In the genomic region with DNA sequence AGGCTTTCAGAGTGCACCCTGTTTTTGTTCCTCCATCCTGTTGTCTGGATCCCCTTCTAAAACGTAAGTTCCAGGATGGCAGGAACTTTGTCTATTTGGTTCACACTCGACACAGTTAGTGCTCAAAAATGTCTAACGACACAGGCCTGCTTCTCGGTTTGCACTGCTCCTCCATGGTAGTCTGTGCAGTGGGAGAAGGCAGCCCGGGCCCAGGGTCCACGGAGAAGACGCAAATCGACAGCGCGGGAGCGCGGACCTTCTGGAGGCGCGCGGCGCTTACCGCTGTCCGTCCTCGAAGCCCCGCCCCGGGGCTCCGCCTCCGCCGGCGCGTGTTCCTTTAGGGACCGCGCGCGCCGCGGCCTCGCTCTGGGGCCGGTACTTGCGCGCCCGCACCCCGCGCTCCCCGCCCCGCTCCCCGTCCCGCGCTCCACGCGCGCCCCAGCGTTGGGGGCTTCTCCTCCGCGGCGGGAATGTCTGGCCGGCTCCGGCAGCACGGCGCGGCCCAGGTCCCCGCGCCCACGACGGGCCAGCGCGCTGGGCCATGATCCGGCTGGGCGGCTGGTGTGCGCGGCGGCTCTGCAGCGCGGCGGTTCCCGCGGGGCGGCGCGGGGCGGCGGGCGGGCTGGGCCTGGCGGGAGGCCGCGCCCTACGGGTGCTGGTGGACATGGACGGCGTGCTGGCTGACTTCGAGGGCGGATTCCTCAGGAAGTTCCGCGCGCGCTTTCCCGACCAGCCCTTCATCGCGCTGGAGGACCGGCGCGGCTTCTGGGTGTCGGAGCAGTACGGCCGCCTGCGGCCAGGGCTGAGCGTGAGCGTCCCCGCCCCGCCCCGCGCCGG, we compare ENCODE assay signal across 8 cellular contexts. TPM values are rescaled to one million over a fixed set of nuclear protein-coding genes. Genes with fewer than 3 reads are reported as not detected.
DNase-seq lines count a peak whose midpoint lies in the region; ATAC-seq and TF ChIP-seq lines count a peak whose summit lies in the region.

Gene NT5M (plus strand): TSS at position 364 of the 837 bp plus-strand sequence. CDS start 178 bp downstream, at position 542.

- H3K36me3 ChIP-seq in SJSA1 (no peaks in the 10 kb centered on the region), thyroid gland (no peaks in the 10 kb centered on the region)

- H3K27me3 Mint-ChIP-seq in osteocyte (ENCODE audit: unreplicated experiment) = no peaks in the 10 kb centered on the region

- ATAC-seq in GM21423 (IDR thresholded peaks at IDR 0.05; ENCODE audit: unreplicated experiment) = peak; percentile 64

- TF ChIP-seq POLR2A in thyroid gland (IDR thresholded peaks at IDR 0.05) = peak in 1 of 2 donors; percentile 51

- H3K27ac Mint-ChIP-seq in osteocyte (ENCODE audit: unreplicated experiment) = peak within 1 kb of the TSS; percentile 72

- H3K36me3 Mint-ChIP-seq in osteocyte (ENCODE audit: unreplicated experiment) = no peaks in the 10 kb centered on the region

- intact Hi-C loops in head of caudate nucleus (cut with DNase I) = no loop called here
- intact Hi-C loops in thyroid gland (cut with DNase I) = no loop called here

- H3K27ac ChIP-seq in SJSA1 (no peak within 1 kb of the TSS), thyroid gland (no peak within 1 kb of the TSS)

- H3K4me3 Mint-ChIP-seq in osteocyte (ENCODE audit: unreplicated experiment) = peak within 1 kb of the TSS; percentile 85

- H3K4me1 Mint-ChIP-seq in osteocyte (ENCODE audit: unreplicated experiment) = peaks cover 20% of the 10 kb centered on the region

- DNase-seq in COR-L47 (lab: John Stamatoyannopoulos, UW) (peak; percentile 58), LHCN-M2 (ENCODE audit: low read depth) (peak; percentile 50), SJSA1 (ENCODE audit: low read depth in 1 of 2, low spot score in 2 of 2) (peak; percentile 46 to 67), head of caudate nucleus (peak; percentile 38 to 90 (median 80)), osteocyte (ENCODE audit: extremely low spot score, unreplicated experiment) (no peak), thyroid gland (peak; percentile 70 to 75)
- peak; percentile 75 for DNase-seq in activated naive CD4-positive, alpha-beta T cell treated with anti-CD3 and anti-CD28 coated beads, Interleukin-2, amount 50 U/mL, for 16 hours

- H3K9me3 ChIP-seq in SJSA1 (replicated peaks) (no peaks in the 10 kb centered on the region; the same call in 1 of the 2 replicates), thyroid gland (no peaks in the 10 kb centered on the region)

- peak within 1 kb of the TSS; percentile 61 for H3K4me3 ChIP-seq in SJSA1
- peak within 1 kb of the TSS in 2 of 3 donors; percentile 36 to 39 for H3K4me3 ChIP-seq in thyroid gland (replicated peaks in 1 of 3)

- H3K9me3 Mint-ChIP-seq in osteocyte (ENCODE audit: unreplicated experiment) = no peaks in the 10 kb centered on the region

- 0 to 1% methylated on average over 5 to 8 of the region's 107 CpGs for WGBS in thyroid gland, 2 donors

- H3K27me3 ChIP-seq in SJSA1 (replicated peaks) (0 out of 2 replicates have a peak, but pooled peaks cover 6% of the 10 kb centered on the region), thyroid gland (no peaks in the 10 kb centered on the region)

- H3K4me1 ChIP-seq in SJSA1 (replicated peaks) (peaks cover 10% of the 10 kb centered on the region), thyroid gland (peaks cover 0 to 14% of the 10 kb centered on the region in 2 donors)

- TF ChIP-seq CTCF in osteocyte (IDR thresholded peaks at IDR 0.05) (no peak), thyroid gland (IDR thresholded peaks at IDR 0.05) (no peak)

RNA-seq across cellular contexts. Expression of gene NT5M, which starts in this region (rescaled TPM):
- total RNA-seq in LHCN-M2 (2014; rRNA removed) (4.5 and 5.5 TPM in 2 replicates), osteocyte (3.5 and 3.7 TPM in 2 replicates), thyroid gland (1 to 10 TPM; 1.1 to 6.0 (median 2.8) TPM)
- 1.9 TPM for polyA plus RNA-seq in LHCN-M2 (2012)
- 0.69 and 0.87 TPM in 2 replicates for total RNA-seq in SJSA1 (2014; rRNA removed; shearing (Covaris generic))

Comparison
In these comparisons a context has a peak if more than half of its experiments do, and no peak if none do; other contexts are left out.
1. Peak in DNase-seq and H3K4me3 ChIP-seq in SJSA1; RNA of the gene not detected or under 1 TPM.